Comparison of ENCODE assay signal across 32 cellular contexts in the genomic region with DNA sequence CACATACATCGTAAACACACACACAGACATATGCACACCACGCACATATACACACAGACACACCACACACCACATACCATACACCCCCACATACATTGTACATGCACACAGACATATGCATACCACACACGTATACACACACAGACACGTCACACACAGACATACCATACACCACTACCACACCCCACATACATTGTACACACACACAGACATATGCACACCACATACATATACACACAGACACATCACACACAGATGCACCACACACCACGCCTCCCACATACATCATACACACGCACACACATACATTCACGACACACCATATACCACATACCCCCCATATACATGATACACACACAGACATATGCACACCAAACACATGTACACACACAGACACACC. TPM values are rescaled to one million over a fixed set of nuclear protein-coding genes. Genes with fewer than 3 reads are reported as not detected.
"Had no signal": no experiment of that assay in that cellular context is flagged by ENCODE, and none has a peak within 500 bp of the region (broad histone marks: within the 10 kb centered on the region; RNA-seq: fewer than 3 reads in every experiment).

No MANE protein-coding gene starts in this region.

- ATAC-seq: activated naive CD8-positive, alpha-beta T cell treated with anti-CD3 and anti-CD28 coated beads, Interleukin-2, amount 50 U/mL, for 24 hours; activated T-cell treated with anti-CD3 and anti-CD28 coated beads, Interleukin-2, amount 50 U/mL, for 4 hours; PC-3; Right ventricle myocardium inferior had no signal

- FAIRE-seq: bronchial epithelial cell, RCC 7860 had no signal

- H3K27ac ChIP-seq: RWPE1, VCaP had no signal

- DNase-seq: activated B cell treated with CpG ODN at 0.5 μM for 24 hours; activated CD4-positive, alpha-beta memory T cell treated with anti-CD3 and anti-CD28 coated beads for 36 hours; activated CD4-positive, alpha-beta T cell treated with anti-CD3 and anti-CD28 coated beads for 4 hours; activated CD4-positive, alpha-beta T cell treated with anti-CD3 and anti-CD28 coated beads, Interleukin-2, amount 50 U/mL, for 1 hour; activated CD4-positive, CD25-positive, alpha-beta regulatory T cell treated with anti-CD3 and anti-CD28 coated beads, Interleukin-2, amount 50 U/mL, for 72 hours; activated CD8-positive, alpha-beta memory T cell treated with anti-CD3 and anti-CD28 coated beads, Interleukin-2, amount 50 U/mL, for 4 hours; activated gamma-delta T cell treated with Interleukin-2 at 50 U/mL for 16 hours; activated naive CD4-positive, alpha-beta T cell treated with anti-CD3 and anti-CD28 coated beads for 36 hours; activated naive CD8-positive, alpha-beta T cell treated with anti-CD3 and anti-CD28 coated beads, Interleukin-2, amount 50 U/mL, for 24 hours; activated T-cell treated with anti-CD3 and anti-CD28 coated beads for 4 hours; activated T-cell treated with anti-CD3 and anti-CD28 coated beads, Interleukin-2, amount 50 U/mL, for 4 hours; NCI-H1092 treated with DMSO at 0.1 percent for 48 hours; NCI-H1417; NCI-H146; NCI-H187; NCI-H2029 treated with DMSO at 0.1 percent for 48 hours; NCI-H2107; NCI-H2171; NCI-H510A; NCI-H526; NCI-H748 treated with DMSO at 0.1 percent for 48 hours; NK-92 treated with Interleukin-12 subunit alpha and Interleukin-12 subunit beta, amount 100 ng/mL, for 24 hours; PC-3; SW 1271; T-helper 1 cell; T-helper 2 cell; T-helper 9 cell had no signal

RNA-seq across cellular contexts. Expression of gene KIF5C, which starts 58.4 kb away (rescaled TPM):
- total RNA-seq: bronchial epithelial cell had no signal
